8 cellular contexts compared by ENCODE assay signal in the genomic region with DNA sequence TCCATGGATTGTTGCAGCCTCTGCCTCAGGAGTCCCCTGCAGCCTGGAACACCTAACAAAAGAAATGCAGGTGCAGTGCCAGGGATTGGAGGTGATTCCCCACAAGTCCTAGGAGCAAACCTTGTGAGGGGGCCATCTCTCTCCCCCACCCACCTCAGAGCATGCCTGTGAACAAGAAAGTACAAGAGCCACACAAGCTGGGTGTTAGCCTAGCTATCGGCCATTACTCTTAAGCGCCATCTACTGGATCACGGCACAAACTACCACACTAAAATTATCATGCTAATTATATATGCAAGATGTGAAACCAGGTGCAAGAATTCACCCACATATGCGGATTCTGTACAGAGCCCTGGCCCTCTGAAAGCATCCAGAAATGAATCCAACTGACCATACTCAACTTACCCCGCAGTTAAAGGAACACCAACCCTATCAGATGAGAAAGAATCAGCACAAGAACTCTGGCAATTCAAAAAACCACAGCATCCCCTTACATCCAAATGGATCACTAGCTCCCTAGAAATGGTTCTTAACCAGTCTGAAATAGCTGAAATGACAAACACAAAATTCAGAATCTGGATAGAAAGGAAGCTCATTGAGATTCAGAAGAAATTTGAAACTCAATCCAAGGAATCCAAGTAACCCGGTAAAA. TPM values are rescaled to one million over a fixed set of nuclear protein-coding genes. Genes with fewer than 3 reads are reported as not detected.
DNase-seq lines count a peak whose midpoint lies in the region; ATAC-seq and TF ChIP-seq lines count a peak whose summit lies in the region.

No MANE protein-coding gene starts in this region.

- no peak overlapping the region for H3K4ac ChIP-seq in IMR-90 (ENCODE audit: low read depth, low read length)

- peaks cover 4% of the 10 kb centered on the region; the same call in 1 of the 2 replicates for H3K4me1 ChIP-seq in IMR-90 (ENCODE audit: control insufficient read depth, insufficient read depth, low read length)
- no peaks in the 10 kb centered on the region for H3K4me1 ChIP-seq in Panc1 (ENCODE audit: control insufficient read depth, insufficient read depth, low read length)

- H2BK15ac ChIP-seq in IMR-90 (ENCODE audit: low read depth, low read length), result no peak overlapping the region

- H3K9me3 ChIP-seq in IMR-90 (ENCODE audit: control insufficient read depth, insufficient read depth, low read length), result no peaks in the 10 kb centered on the region
- no peaks in the 10 kb centered on the region for H3K9me3 ChIP-seq in Panc1 (ENCODE audit: control insufficient read depth, insufficient read depth, low read depth, low read length)

- POLR2A ChIA-PET in IMR-90 (lab: Charles Lee; ENCODE audit: unreplicated experiment), result interaction anchor here (0.5 kb wide), 1 partner anchor 548 kb away, joined by 3 read pairs; no protein-coding TSS in a partner anchor
- POLR2A ChIA-PET in Panc1 (lab: Charles Lee), result interaction anchor here (0.5 kb wide), 1 partner anchor 511 kb away, joined by 4 read pairs; no protein-coding TSS in a partner anchor

- peaks cover 3% of the 10 kb centered on the region for H3K9me3 Mint-ChIP-seq in progenitor cell of endocrine pancreas (ENCODE audit: low read depth)

- H3K14ac ChIP-seq in IMR-90 (replicated peaks; ENCODE audit: low read depth, low read length), result no peak overlapping the region

- H3K4me2 ChIP-seq in IMR-90 (ENCODE audit: low read depth, low read length), result no peak overlapping the region

- no peak overlapping the region for H2BK120ac ChIP-seq in IMR-90 (ENCODE audit: low read depth, low read length)

- in situ Hi-C loops in IMR-90 (cut with MboI; ENCODE audit: low sequenced_read_pairs) (no loop called here), Panc1 (cut with HindIII; ENCODE audit: low pct_unique_long_range_greater_than_20kb, low sequenced_read_pairs) (no loop called here)

- no peak overlapping the region for H3K18ac ChIP-seq in IMR-90 (ENCODE audit: low read depth, low read length)

- no peaks in the 10 kb centered on the region for H3K36me3 Mint-ChIP-seq in progenitor cell of endocrine pancreas (ENCODE audit: insufficient read depth)

- H2AK5ac ChIP-seq in IMR-90 (ENCODE audit: low read depth, low read length), result no peak overlapping the region

- H3K4me3 ChIP-seq in IMR-90 (ENCODE audit: insufficient read depth, low read depth, low read length), result no peak overlapping the region
- no peak overlapping the region for H3K4me3 ChIP-seq in Panc1 (ENCODE audit: low read depth in 2 of 2, low read length in 2 of 2)

- H3K27me3 ChIP-seq in IMR-90 (ENCODE audit: control insufficient read depth, insufficient read depth, low read length), result no peaks in the 10 kb centered on the region
- H3K27me3 ChIP-seq in Panc1 (ENCODE audit: control insufficient read depth, insufficient read depth, low read length), result no peaks in the 10 kb centered on the region

- no peak for TF ChIP-seq POLR2A in IMR-90 (IDR thresholded peaks at IDR 0.05; ENCODE audit: low read depth, low read length)

- H3K27ac Mint-ChIP-seq in progenitor cell of endocrine pancreas, result no peak overlapping the region

- H2AK9ac ChIP-seq in IMR-90 (replicated peaks; ENCODE audit: low read depth, low read length, poor library complexity), result no peak overlapping the region

- peak; percentile 75 for TF ChIP-seq CTCF in IMR-90 (conservative IDR thresholded peaks at IDR 0.05; ENCODE audit: low read depth, low read length)
- peak; percentile 92 for TF ChIP-seq CTCF in Panc1 (IDR thresholded peaks at IDR 0.05)
- peak; percentile 84 for TF ChIP-seq CTCF in progenitor cell of endocrine pancreas (IDR thresholded peaks at IDR 0.05; ENCODE audit: unreplicated experiment)

- no peak overlapping the region for H2BK20ac ChIP-seq in IMR-90 (ENCODE audit: low read depth, low read length)

- CTCF ChIA-PET in IMR-90 (lab: Yijun Ruan, JAX), result interaction anchor here (0.6 to 1.6 kb wide), 13 partner anchors 9 to 475 kb away, joined by 3 to 9 read pairs (median 3); no protein-coding TSS in a partner anchor
- CTCF ChIA-PET in Panc1 (lab: Charles Lee), result interaction anchor here (0.5 to 1.9 kb wide), 10 partner anchors 10 to 155 kb away, joined by 3 to 35 read pairs (median 4); partner anchors contain the start of gene UBE2R2

- no peak overlapping the region for H4K5ac ChIP-seq in IMR-90 (ENCODE audit: low read depth, low read length)

- H3K56ac ChIP-seq in IMR-90 (ENCODE audit: extremely low read depth, insufficient read depth, low read length), result no peak overlapping the region

- no peak overlapping the region for H4K91ac ChIP-seq in IMR-90 (ENCODE audit: insufficient read depth, low read depth, low read length)

- H3K9ac ChIP-seq in IMR-90 (ENCODE audit: low read depth, low read length), result no peak overlapping the region

- intact Hi-C loops in IMR-90 (cut with micrococcal nuclease), result loop anchor here (1.0 kb wide), 1 partner anchor 41 kb away; no protein-coding TSS in a partner anchor
- intact Hi-C loops in Panc1 (cut with micrococcal nuclease; ENCODE audit: unreplicated experiment), result loop anchor here (1.0 kb wide), 1 partner anchor 41 kb away; no protein-coding TSS in a partner anchor

- no peaks in the 10 kb centered on the region for H3K27me3 Mint-ChIP-seq in progenitor cell of endocrine pancreas

- H2AFZ ChIP-seq in IMR-90 (replicated peaks; ENCODE audit: low read length, poor library complexity), result peak overlapping the region; percentile 76

- H2BK5ac ChIP-seq in IMR-90 (ENCODE audit: low read depth, low read length, poor library complexity, severe bottlenecking), result no peak overlapping the region

- peak; percentile 17 for DNase-seq in CMK (ENCODE audit: low read depth)
- peak; percentile 59 for DNase-seq in IMR-90
- peak; percentile 57 for DNase-seq in Panc1 (ENCODE audit: low read depth, low spot score)
- DNase-seq in activated effector memory CD4-positive, alpha-beta T cell treated with anti-CD3 and anti-CD28 coated beads, Interleukin-2, amount 50 U/mL, for 16 hours, result peak; percentile 67
- DNase-seq in globus pallidus (ENCODE audit: low spot score), result peak; percentile 33
- peak; percentile 34 for DNase-seq in progenitor cell of endocrine pancreas (ENCODE audit: low spot score, unreplicated experiment)
- no peak for DNase-seq in NCI-H226

- H4K20me1 ChIP-seq in IMR-90 (ENCODE audit: insufficient read depth, low read length), result no peaks in the 10 kb centered on the region

- H3K36me3 ChIP-seq in IMR-90 (ENCODE audit: control insufficient read depth, insufficient read depth, low read length), result no peaks in the 10 kb centered on the region
- no peaks in the 10 kb centered on the region for H3K36me3 ChIP-seq in Panc1 (ENCODE audit: control insufficient read depth, insufficient read depth, low read length)

- no peaks in the 10 kb centered on the region for H3K79me1 ChIP-seq in IMR-90 (ENCODE audit: low read depth in 1 of 2, low read length in 2 of 2)

- H4K8ac ChIP-seq in IMR-90 (ENCODE audit: low read depth in 2 of 2, low read length in 2 of 2), result no peak overlapping the region

- H3K4me3 Mint-ChIP-seq in progenitor cell of endocrine pancreas (ENCODE audit: low read depth), result peak overlapping the region; percentile 37

- ATAC-seq in GM19395 (IDR thresholded peaks at IDR 0.05; ENCODE audit: unreplicated experiment) (peak; percentile 90), IMR-90 (ENCODE audit: low read depth) (peak; percentile 72), Panc1 (peak; percentile 94)

- no peaks in the 10 kb centered on the region for H3K9me1 ChIP-seq in IMR-90 (ENCODE audit: insufficient read depth, low read length)

- no peak overlapping the region for H3K23ac ChIP-seq in IMR-90 (ENCODE audit: low read depth, low read length)

- H3K4me1 Mint-ChIP-seq in progenitor cell of endocrine pancreas (ENCODE audit: low read depth), result no peaks in the 10 kb centered on the region

- BruUV-seq in IMR-90 (replicated peaks; lab: Mats Ljungman, UMichigan), result no TSS peak
- BruUV-seq in Panc1 (replicated peaks; lab: Mats Ljungman, UMichigan), result no TSS peak

- peak; percentile 70 for TF ChIP-seq RAD21 in IMR-90 (IDR thresholded peaks at IDR 0.05; ENCODE audit: low read length)

- H3K27ac ChIP-seq in IMR-90 (ENCODE audit: insufficient read depth, low read length), result no peak overlapping the region
- H3K27ac ChIP-seq in Panc1 (ENCODE audit: low read length), result no peak overlapping the region

- dilution Hi-C loops in IMR-90 (cut with HindIII; ENCODE audit: low sequenced_read_pairs, unreplicated experiment), result no loop called here

- WGBS in IMR-90 (ENCODE audit: extremely low coverage in 2 of 2, insufficient read length in 1 of 2), 2 experiments, result no CpG with 5 or more reads among the region's 6 CpGs

TF ChIP-seq in IMR-90, 13 proteins besides CTCF, POLR2A, EP300 and RAD21 (continues in another document):
- TF ChIP-seq, protein P1, sequence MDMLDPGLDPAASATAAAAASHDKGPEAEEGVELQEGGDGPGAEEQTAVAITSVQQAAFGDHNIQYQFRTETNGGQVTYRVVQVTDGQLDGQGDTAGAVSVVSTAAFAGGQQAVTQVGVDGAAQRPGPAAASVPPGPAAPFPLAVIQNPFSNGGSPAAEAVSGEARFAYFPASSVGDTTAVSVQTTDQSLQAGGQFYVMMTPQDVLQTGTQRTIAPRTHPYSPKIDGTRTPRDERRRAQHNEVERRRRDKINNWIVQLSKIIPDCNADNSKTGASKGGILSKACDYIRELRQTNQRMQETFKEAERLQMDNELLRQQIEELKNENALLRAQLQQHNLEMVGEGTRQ (IDR thresholded peaks at IDR 0.05; ENCODE audit: low read depth, low read length), result no peak
- TF ChIP-seq SMC3 (IDR thresholded peaks at IDR 0.05; ENCODE audit: low read depth, low read length), result peak; percentile 63

RNA-seq across cellular contexts. Expression of gene PRSS3, which starts 16.5 kb away (rescaled TPM):
- 16.4 and 26.9 TPM in 2 replicates for total RNA-seq in IMR-90 (2012; rRNA removed)
- polyA plus RNA-seq in IMR-90 (2012; rRNA removed), result 7.0 and 7.7 TPM in 2 replicates
- polyA plus RNA-seq in IMR-90 (2012; cell fraction: cytosol; rRNA removed), result 8.9 and 9.3 TPM in 2 replicates
- polyA plus RNA-seq in IMR-90 (2012; cell fraction: nucleus; rRNA removed; ENCODE audit: low replicate concordance), result 1.7 and 4.1 TPM in 2 replicates
- total RNA-seq in Panc1 (2021; ENCODE audit: unreplicated experiment), result 1.0 TPM
- 1.8 TPM for polyA plus RNA-seq in Panc1 (2012; ENCODE audit: insufficient read length)
- total RNA-seq in progenitor cell of endocrine pancreas, result not detected in 2 replicates

RNA-seq across cellular contexts. Expression of gene UBE2R2, which starts 38.1 kb away (rescaled TPM):
- total RNA-seq in IMR-90 (2012; rRNA removed) (12.7 and 17.5 TPM in 2 replicates), Panc1 (2021; ENCODE audit: unreplicated experiment) (67.2 TPM), progenitor cell of endocrine pancreas (72.0 and 72.8 TPM in 2 replicates)
- 23.3 and 24.8 TPM in 2 replicates for polyA plus RNA-seq in IMR-90 (2012; rRNA removed)
- 10.4 and 11.4 TPM in 2 replicates for polyA plus RNA-seq in IMR-90 (2012; cell fraction: cytosol; rRNA removed)
- polyA plus RNA-seq in IMR-90 (2012; cell fraction: nucleus; rRNA removed; ENCODE audit: low replicate concordance), result 5.9 and 25.7 TPM in 2 replicates
- 47.2 TPM for polyA plus RNA-seq in Panc1 (2012; ENCODE audit: insufficient read length)
